Comparison of ENCODE assay signal across 17 cellular contexts in the genomic region with DNA sequence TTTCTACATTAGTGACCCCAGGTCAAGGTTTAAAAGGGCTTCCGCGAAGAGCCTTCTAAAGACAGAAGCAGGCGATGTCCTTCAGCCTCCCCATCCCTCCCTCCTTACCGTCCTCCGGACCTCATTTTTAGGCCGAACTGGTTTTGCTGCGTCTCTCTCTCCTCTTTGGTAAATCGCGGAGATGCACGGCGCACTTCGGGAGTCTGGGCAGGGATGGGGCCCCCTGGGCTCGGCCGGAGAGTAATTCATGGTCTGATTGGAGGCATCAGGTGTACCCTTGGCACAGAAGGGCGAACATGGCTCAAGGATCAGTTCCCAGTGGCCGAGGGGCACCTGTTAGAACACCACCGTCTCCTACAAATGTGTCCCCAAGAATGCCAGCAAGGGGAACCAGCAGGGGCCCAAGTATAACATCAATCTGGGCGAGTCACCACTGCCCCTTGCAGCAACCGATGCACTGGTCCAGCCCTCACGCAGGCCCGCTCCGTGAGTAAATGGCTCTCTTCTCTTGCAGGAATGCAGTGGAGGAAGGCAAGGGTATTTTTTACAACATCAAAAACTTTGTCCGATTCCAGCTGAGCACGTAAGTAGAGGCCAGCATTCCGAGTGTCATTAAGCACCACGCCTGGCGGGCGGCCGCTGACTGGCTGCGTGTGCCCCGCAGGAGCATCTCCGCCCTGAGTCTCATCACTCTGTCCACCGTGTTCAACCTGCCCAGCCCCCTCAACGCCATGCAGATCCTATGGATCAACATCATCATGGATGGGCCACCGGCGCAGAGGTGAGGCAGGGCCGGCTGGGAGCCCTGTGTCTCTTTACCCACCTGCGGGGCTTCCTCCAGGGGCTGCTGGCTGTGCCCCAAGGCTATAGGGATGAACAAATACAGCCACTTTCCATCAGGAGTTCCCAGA. TPM values are rescaled to one million over a fixed set of nuclear protein-coding genes. Genes with fewer than 3 reads are reported as not detected.
DNase-seq lines count a peak whose midpoint lies in the region; ATAC-seq and TF ChIP-seq lines count a peak whose summit lies in the region.
"Had no signal": no experiment of that assay in that cellular context is flagged by ENCODE, and none has a peak within 500 bp of the region (broad histone marks: within the 10 kb centered on the region; RNA-seq: fewer than 3 reads in every experiment).

No MANE protein-coding gene starts in this region.

- H3K36me3 Mint-ChIP-seq in chondrocyte (ENCODE audit: low read depth) = peaks cover 12% of the 10 kb centered on the region

- no peaks in the 10 kb centered on the region for H3K4me1 Mint-ChIP-seq in chondrocyte (ENCODE audit: low read depth)

- H3K27ac ChIP-seq in sigmoid colon = no peak overlapping the region

- H3K27me3 Mint-ChIP-seq in chondrocyte (ENCODE audit: low read depth) = no peaks in the 10 kb centered on the region
- H3K27me3 Mint-ChIP-seq: CD4-positive, alpha-beta T cell had no signal

- no peak overlapping the region for H3K27ac Mint-ChIP-seq in chondrocyte (ENCODE audit: unreplicated experiment)
- H3K27ac Mint-ChIP-seq: CD4-positive, alpha-beta T cell had no signal

- no peak overlapping the region for H3K4me3 Mint-ChIP-seq in chondrocyte (ENCODE audit: unreplicated experiment)
- H3K4me3 Mint-ChIP-seq: CD4-positive, alpha-beta T cell had no signal

- no peaks in the 10 kb centered on the region for H3K9me3 Mint-ChIP-seq in chondrocyte (ENCODE audit: low read depth)
- H3K9me3 Mint-ChIP-seq: CD4-positive, alpha-beta T cell had no signal

- WGBS in sigmoid colon, 2 donors = 92 to 95% methylated on average over 38 of the region's 38 CpGs

- H3K9me3 ChIP-seq in mucosa of descending colon (no peaks in the 10 kb centered on the region), sigmoid colon (no peaks in the 10 kb centered on the region)
- H3K9me3 ChIP-seq: BE2C had no signal

- H3K4me3 ChIP-seq in mucosa of descending colon = no peak overlapping the region
- no peak overlapping the region for H3K4me3 ChIP-seq in sigmoid colon

- H3K4me1 ChIP-seq in mucosa of descending colon (ENCODE audit: low read depth) = no peaks in the 10 kb centered on the region
- no peaks in the 10 kb centered on the region for H3K4me1 ChIP-seq in sigmoid colon
- H3K4me1 ChIP-seq: BE2C had no signal

- no peak for TF ChIP-seq EP300 in sigmoid colon (IDR thresholded peaks at IDR 0.05)

- peak; percentile 30 for DNase-seq in activated CD8-positive, alpha-beta memory T cell treated with anti-CD3 and anti-CD28 coated beads, Interleukin-2, amount 50 U/mL, for 48 hours
- no peak for DNase-seq in activated CD8-positive, alpha-beta memory T cell treated with anti-CD3 and anti-CD28 coated beads, Interleukin-2, amount 50 U/mL, for 4 hours
- DNase-seq in chondrocyte (ENCODE audit: low spot score) = peak; percentile 72
- peak in 2 of 3 donors; percentile 26 to 28 for DNase-seq in mucosa of descending colon
- peak; percentile 46 for DNase-seq in sigmoid colon
- DNase-seq in GM10266 (ENCODE audit: extremely low spot score) = no peak
- no peak for DNase-seq in SW480 (ENCODE audit: low spot score)
- DNase-seq: 8988T; BE2C; CD4-positive, alpha-beta T cell; EL; IMR-90; Kasumi-1; MM.1S; NCI-H1092 treated with DMSO at 0.1 percent for 48 hours; NCI-H510A treated with DMSO at 0.1 percent for 48 hours had no signal

- TF ChIP-seq POLR2A in sigmoid colon (IDR thresholded peaks at IDR 0.05) = no peak

- no peak for ATAC-seq in mucosa of descending colon
- no peak for ATAC-seq in HG03442 (IDR thresholded peaks at IDR 0.05; ENCODE audit: unreplicated experiment)

- TF ChIP-seq CTCF in chondrocyte (IDR thresholded peaks at IDR 0.05) (no peak), mucosa of descending colon (IDR thresholded peaks at IDR 0.05) (no peak), sigmoid colon (IDR thresholded peaks at IDR 0.05) (no peak), GM10266 (IDR thresholded peaks at IDR 0.05; ENCODE audit: control insufficient read depth, insufficient read depth, low read depth, missing control alignments) (no peak)

- no peaks in the 10 kb centered on the region for H3K27me3 ChIP-seq in sigmoid colon
- H3K27me3 ChIP-seq: BE2C had no signal

- intact Hi-C loops in mucosa of descending colon (cut with DNase I, micrococcal nuclease) = no loop called here
- intact Hi-C loops in sigmoid colon (cut with DNase I) = no loop called here

- H3K36me3 ChIP-seq in mucosa of descending colon (ENCODE audit: low read depth) (no peaks in the 10 kb centered on the region), sigmoid colon (peaks cover 0 to 3% (median 0%) of the 10 kb centered on the region in 4 donors)
- H3K36me3 ChIP-seq: BE2C had no signal

RNA-seq across cellular contexts. Expression of a gene that starts 45.6 kb away (rescaled TPM):
- 21.0 to 27.9 TPM (median 26.8 TPM) in 3 replicates for total RNA-seq in chondrocyte
- 10 to 100 TPM; 18.4 to 23.9 (median 22.2) TPM for total RNA-seq in mucosa of descending colon
- 10 to 100 TPM; 10.0 to 13.7 (median 12.1) TPM for total RNA-seq in sigmoid colon
- polyA plus RNA-seq in sigmoid colon = 10 to 100 TPM in 1 of 3 donors, 1 to 10 TPM in 2; 4.2 to 12.2 (median 8.6) TPM

Comparison
In these comparisons a context has a peak if more than half of its experiments do, and no peak if none do; other contexts are left out.
1. DNase-seq: peak in activated CD8-positive, alpha-beta memory T cell treated with anti-CD3 and anti-CD28 coated beads, Interleukin-2, amount 50 U/mL, for 48 hours (single experiment), chondrocyte (single experiment), mucosa of descending colon (2 of 3) and sigmoid colon (single experiment); none in activated CD8-positive, alpha-beta memory T cell treated with anti-CD3 and anti-CD28 coated beads, Interleukin-2, amount 50 U/mL, for 4 hours (single experiment), GM10266 (single experiment) and SW480 (single experiment).